In genomic region chr2:112020561-112020960, GRCh38 we compare ENCODE assay signal across 16 cellular contexts. TPM values are rescaled to one million over a fixed set of nuclear protein-coding genes. Genes with fewer than 3 reads are reported as not detected.
DNase-seq lines count a peak whose midpoint lies in the region; ATAC-seq and TF ChIP-seq lines count a peak whose summit lies in the region.
"Had no signal": no experiment of that assay in that cellular context is flagged by ENCODE, and none has a peak within 500 bp of the region (broad histone marks: within the 10 kb centered on the region; RNA-seq: fewer than 3 reads in every experiment).

No MANE protein-coding gene starts in this region.

- H3K27me3 Mint-ChIP-seq in WTC11 (ENCODE audit: low read depth) (no peaks in the 10 kb centered on the region), mesothelial cell of epicardium (ENCODE audit: low read depth) (no peaks in the 10 kb centered on the region)

- no peak overlapping the region for H2AFZ ChIP-seq in HCT116 (ENCODE audit: low read depth, low read length, poor library complexity, severe bottlenecking)

- H3K4me1 ChIP-seq in HCT116 (ENCODE audit: control insufficient read depth in 1 of 2, insufficient read depth in 2 of 2, low read length in 2 of 2) = peaks cover 13 to 17% of the 10 kb centered on the region in 2 experiments; a peak in 3 of 4 replicates
- no peaks in the 10 kb centered on the region for H3K4me1 ChIP-seq in foreskin keratinocyte
- H3K4me1 ChIP-seq: prostate gland had no signal

- H3K9me3 Mint-ChIP-seq in WTC11 (peaks cover 6% of the 10 kb centered on the region), mesothelial cell of epicardium (peaks cover 5% of the 10 kb centered on the region)

- H3K27ac ChIP-seq in HCT116 (ENCODE audit: low read depth, low read length) (no peak overlapping the region), foreskin keratinocyte (no peak overlapping the region)
- H3K27ac ChIP-seq: prostate gland had no signal

- no peaks in the 10 kb centered on the region for H3K36me3 ChIP-seq in HCT116 (ENCODE audit: control insufficient read depth in 1 of 2, insufficient read depth in 2 of 2, low read length in 2 of 2)
- H3K36me3 ChIP-seq: prostate gland had no signal

- H3K27me3 ChIP-seq in HCT116 (ENCODE audit: insufficient read depth, low read length) = no peaks in the 10 kb centered on the region
- peaks cover 74% of the 10 kb centered on the region for H3K27me3 ChIP-seq in foreskin keratinocyte

- no peaks in the 10 kb centered on the region for H3K9me3 ChIP-seq in HCT116 (ENCODE audit: control insufficient read depth in 1 of 2, insufficient read depth in 1 of 2, low read depth in 1 of 2, low read length in 2 of 2)
- H3K9me3 ChIP-seq: prostate gland had no signal

- H3K79me2 ChIP-seq in HCT116 (ENCODE audit: insufficient read depth, low read length) = no peaks in the 10 kb centered on the region

- RAD21 ChIA-PET in HCT116 (lab: Charles Lee; ENCODE audit: low non-redundant PET in 1 of 2, low total read pairs in 2 of 2, uncharacterized antibody in 2 of 2, unreplicated experiment in 2 of 2) = no interaction called here

- TF ChIP-seq POLR2A in HCT116 (IDR thresholded peaks at IDR 0.05; ENCODE audit: borderline replicate concordance, extremely low read depth, insufficient read depth, insufficient read length) = no peak

- H3K4me1 Mint-ChIP-seq in WTC11 = peaks cover 6% of the 10 kb centered on the region
- H3K4me1 Mint-ChIP-seq in mesothelial cell of epicardium = peaks cover 9% of the 10 kb centered on the region
- H3K4me1 Mint-ChIP-seq: T-helper 17 cell had no signal

- no peaks in the 10 kb centered on the region for H3K9me2 ChIP-seq in HCT116 (ENCODE audit: insufficient read depth)

- H3K36me3 Mint-ChIP-seq in WTC11 (peaks cover 6% of the 10 kb centered on the region), mesothelial cell of epicardium (peaks cover 44% of the 10 kb centered on the region)

- TF ChIP-seq RAD21 in HCT116 (IDR thresholded peaks at IDR 0.05; ENCODE audit: low read depth) = 0 out of 2 replicates have a peak, but pooled peaks have one; percentile 13

- POLR2A ChIA-PET in AG04449 (lab: Yijun Ruan, JAX) = no interaction called here
- POLR2A ChIA-PET in HCT116 (lab: Charles Lee) = no interaction called here
- POLR2A ChIA-PET in WTC11 (lab: Charles Lee) = no interaction called here

- peak; percentile 9 for TF ChIP-seq CTCF in AG04449 (IDR thresholded peaks at IDR 0.05; ENCODE audit: insufficient read depth, low read length, missing control alignments)
- peak; percentile 6 to 34 (median 33); a peak in 4 of 6 replicates for TF ChIP-seq CTCF in HCT116 (IDR thresholded peaks at IDR 0.05 in 2 of 3, conservative IDR thresholded peaks at IDR 0.05 in 1 of 3; ENCODE audit: borderline replicate concordance in 1 of 3, insufficient read depth in 1 of 3, low read depth in 2 of 3, low read length in 2 of 3)
- no peak for TF ChIP-seq CTCF in WTC11 (IDR thresholded peaks at IDR 0.05)
- TF ChIP-seq CTCF in foreskin keratinocyte (conservative IDR thresholded peaks at IDR 0.05) = peak; percentile 18
- TF ChIP-seq CTCF in mesothelial cell of epicardium (IDR thresholded peaks at IDR 0.05; ENCODE audit: unreplicated experiment) = no peak

- BruUV-seq in HCT116 (replicated peaks; lab: Mats Ljungman, UMichigan) = no TSS peak

- ATAC-seq in HCT116 (peak; percentile 67), WTC11 (peak; percentile 91), foreskin keratinocyte (no peak)
- ATAC-seq: T-helper 17 cell had no signal

- intact Hi-C loops in HCT116 (cut with micrococcal nuclease) (no loop called here), posterior cingulate gyrus (cut with DNase I) (no loop called here)

- no peaks in the 10 kb centered on the region for H4K20me1 ChIP-seq in HCT116 (ENCODE audit: insufficient read depth)

- CTCF ChIA-PET in AG04449 (lab: Yijun Ruan, JAX) (no interaction called here), HCT116 (lab: Charles Lee) (interaction anchor here (0.9 to 1.3 kb wide), 2 partner anchors 12 to 122 kb away, joined by 4 to 5 read pairs; partner anchors contain the start of gene MERTK), WTC11 (lab: Charles Lee) (interaction anchor here (0.6 to 1.9 kb wide), 7 partner anchors 11 to 162 kb away, joined by 3 to 8 read pairs (median 4); no protein-coding TSS in a partner anchor)

- DNase-seq in AG04449 (ENCODE audit: low read depth, low spot score) (no peak), HCT116 (ENCODE audit: low read depth, low spot score) (no peak), WTC11 (ENCODE audit: low spot score) (peak; percentile 36), foreskin keratinocyte (no peak), posterior cingulate gyrus (no peak), ureter (ENCODE audit: low spot score) (no peak), AG08395 (ENCODE audit: low spot score) (no peak), mesothelial cell of epicardium (ENCODE audit: low spot score in 2 of 2, unreplicated experiment in 2 of 2) (no peak)
- DNase-seq: activated CD4-positive, alpha-beta T cell treated with anti-CD3 and anti-CD28 coated beads for 48 hours; activated T-cell treated with anti-CD3 and anti-CD28 coated beads, Interleukin-2, amount 50 U/mL, for 48 hours; effector CD4-positive, alpha-beta T cell; IMR-90; left colon; NCI-H1417 treated with DMSO at 0.1 percent for 48 hours; T-helper 17 cell had no signal

- H3K27ac Mint-ChIP-seq in WTC11 = peak overlapping the region; percentile 68; the same call in 1 of the 2 replicates
- no peak overlapping the region for H3K27ac Mint-ChIP-seq in mesothelial cell of epicardium
- H3K27ac Mint-ChIP-seq: T-helper 17 cell had no signal

- H3K4me3 Mint-ChIP-seq in WTC11 = no peak overlapping the region
- H3K4me3 Mint-ChIP-seq in mesothelial cell of epicardium = no peak overlapping the region
- H3K4me3 Mint-ChIP-seq: T-helper 17 cell had no signal

- H3K4me2 ChIP-seq in HCT116 (ENCODE audit: low read length) = no peak overlapping the region

- H3K4me3 ChIP-seq in AG04449 (ENCODE audit: low read depth, low read length) (no peak overlapping the region), HCT116 (replicated peaks in 1 of 2; ENCODE audit: low read depth in 1 of 2, low read length in 2 of 2) (no peak overlapping the region)
- H3K4me3 ChIP-seq: prostate gland had no signal

- no peak overlapping the region for H3K9ac ChIP-seq in HCT116 (ENCODE audit: low read length)

TF ChIP-seq in HCT116, 20 proteins besides CTCF, POLR2A, EP300 and RAD21 (continues in another document):
- TF ChIP-seq SIN3A (IDR thresholded peaks at IDR 0.05; ENCODE audit: low read depth) (no peak), REST (IDR thresholded peaks at IDR 0.05; ENCODE audit: low read depth) (no peak), JUND (IDR thresholded peaks at IDR 0.05) (no peak)

TF ChIP-seq in WTC11, 78 proteins besides CTCF, POLR2A, EP300 and RAD21:
- TF ChIP-seq ZNF138 (CRISPR knock-in tag; conservative IDR thresholded peaks at IDR 0.05) (no peak), ZNF317 (CRISPR knock-in tag; IDR thresholded peaks at IDR 0.05; ENCODE audit: borderline replicate concordance, low read depth) (no peak), GABPB1 (CRISPR knock-in tag; IDR thresholded peaks at IDR 0.05) (no peak), ZNF219 (CRISPR knock-in tag; IDR thresholded peaks at IDR 0.05; ENCODE audit: borderline replicate concordance) (no peak), ZNF512 (CRISPR knock-in tag; IDR thresholded peaks at IDR 0.05; ENCODE audit: borderline replicate concordance) (no peak), GRHL2 (CRISPR knock-in tag; IDR thresholded peaks at IDR 0.05; ENCODE audit: insufficient replicate concordance, severe bottlenecking) (no peak), MXD4 (CRISPR knock-in tag; IDR thresholded peaks at IDR 0.05; ENCODE audit: borderline replicate concordance) (no peak), ERG (CRISPR knock-in tag; IDR thresholded peaks at IDR 0.05) (no peak), ATF1 (CRISPR knock-in tag; IDR thresholded peaks at IDR 0.05) (no peak), SMAD3 (CRISPR knock-in tag; IDR thresholded peaks at IDR 0.05; ENCODE audit: borderline replicate concordance) (no peak)

RNA-seq across cellular contexts. Expression of gene TMEM87B, which starts 34.5 kb away (rescaled TPM):
- total RNA-seq in HCT116 (2021; ENCODE audit: unreplicated experiment) = 14.8 TPM
- 4.4 and 5.5 TPM in 2 replicates for polyA plus RNA-seq in HCT116 (2012)
- 9.0 to 12.5 TPM (median 10.6 TPM) in 3 replicates for total RNA-seq in WTC11 (2021)
- total RNA-seq in foreskin keratinocyte = 28.1 and 36.1 TPM in 2 replicates
- 9.8 and 10.2 TPM in 2 replicates for polyA plus RNA-seq in foreskin keratinocyte
- 51.0 TPM for total RNA-seq in ureter
- 19.4 to 22.8 TPM (median 20.0 TPM) in 3 replicates for total RNA-seq in mesothelial cell of epicardium

Comparison
In these comparisons a context has a peak if more than half of its experiments do, and no peak if none do; other contexts are left out.
1. CTCF ChIP-seq: peak in AG04449 (single experiment), HCT116 (3 of 3) and foreskin keratinocyte (single experiment); none in WTC11 (single experiment) and mesothelial cell of epicardium (single experiment).